Comparison of ENCODE assay signal across 18 cellular contexts in the genomic region with DNA sequence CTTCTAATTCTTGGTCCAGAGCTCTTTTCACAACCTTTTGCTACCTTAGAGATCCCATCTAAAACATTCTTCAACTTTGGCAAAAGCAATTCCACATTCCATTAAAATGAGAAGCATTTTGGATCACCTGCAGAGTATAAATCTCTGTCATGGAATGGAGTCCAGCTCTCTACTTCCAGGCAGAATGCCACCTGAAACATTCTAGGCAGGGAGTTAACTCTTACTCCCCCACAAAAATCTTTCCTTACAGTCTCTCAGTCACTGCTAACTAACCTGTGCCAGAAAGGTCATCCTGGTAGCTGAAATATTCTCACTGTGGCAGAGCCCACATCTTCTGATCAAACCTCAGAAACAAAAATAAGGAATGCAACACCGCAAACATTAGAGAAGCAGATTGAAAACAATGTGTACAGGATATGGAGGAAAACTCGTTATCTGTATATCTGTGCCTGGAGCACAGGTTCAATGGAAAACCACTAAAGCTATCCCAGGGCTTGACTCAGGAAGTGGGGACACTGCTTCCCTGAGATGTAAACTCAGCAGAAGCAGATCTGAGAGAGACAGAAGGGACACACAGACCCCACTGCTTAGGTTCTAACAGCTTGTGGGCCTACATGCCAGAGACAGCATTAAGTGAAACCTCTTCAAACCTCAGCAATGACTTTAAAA.
DNase-seq lines count a peak whose midpoint lies in the region; ATAC-seq and TF ChIP-seq lines count a peak whose summit lies in the region.
"Had no signal": no experiment of that assay in that cellular context is flagged by ENCODE, and none has a peak within 500 bp of the region (broad histone marks: within the 10 kb centered on the region; RNA-seq: fewer than 3 reads in every experiment).

No MANE protein-coding gene starts in this region.

- TF ChIP-seq POLR2A in prostate gland (IDR thresholded peaks at IDR 0.05): no peak

- H3K4me1 Mint-ChIP-seq in endothelial cell (ENCODE audit: unreplicated experiment): peaks cover 56% of the 10 kb centered on the region

- peak overlapping the region; percentile 46 for H3K27ac Mint-ChIP-seq in endothelial cell (ENCODE audit: unreplicated experiment)
- H3K27ac Mint-ChIP-seq: CD4-positive, alpha-beta memory T cell had no signal

- ATAC-seq in HG02884 (IDR thresholded peaks at IDR 0.05; ENCODE audit: unreplicated experiment): no peak

- H3K4me3 ChIP-seq in prostate gland: no peak overlapping the region
- H3K4me3 ChIP-seq: stomach had no signal

- H3K4me1 ChIP-seq in prostate gland (replicated peaks): peaks cover 7% of the 10 kb centered on the region

- H3K9me3 ChIP-seq in prostate gland: no peaks in the 10 kb centered on the region
- H3K9me3 ChIP-seq: stomach had no signal

- intact Hi-C loops in prostate gland (cut with DNase I): no loop called here

- H3K36me3 Mint-ChIP-seq in endothelial cell (ENCODE audit: low read depth, unreplicated experiment): no peaks in the 10 kb centered on the region

- H3K4me3 Mint-ChIP-seq in endothelial cell (ENCODE audit: unreplicated experiment): no peak overlapping the region
- H3K4me3 Mint-ChIP-seq: CD4-positive, alpha-beta memory T cell had no signal

- H3K9me3 Mint-ChIP-seq in endothelial cell (ENCODE audit: unreplicated experiment): no peaks in the 10 kb centered on the region

- WGBS in prostate gland: 38% methylated on average over 2 of the region's 2 CpGs

- no peaks in the 10 kb centered on the region for H3K36me3 ChIP-seq in prostate gland
- H3K36me3 ChIP-seq: stomach had no signal

- no peak for TF ChIP-seq CTCF in endothelial cell (IDR thresholded peaks at IDR 0.05; ENCODE audit: unreplicated experiment)
- TF ChIP-seq CTCF in prostate gland (IDR thresholded peaks at IDR 0.05): no peak

- peaks cover 10% of the 10 kb centered on the region for H3K27me3 Mint-ChIP-seq in endothelial cell (ENCODE audit: unreplicated experiment)
- H3K27me3 Mint-ChIP-seq: CD4-positive, alpha-beta memory T cell had no signal

- no peaks in the 10 kb centered on the region for H3K27me3 ChIP-seq in prostate gland (replicated peaks; ENCODE audit: insufficient read depth)
- H3K27me3 ChIP-seq: stomach had no signal

- DNase-seq in H4 (ENCODE audit: low spot score) (peak; percentile 19), SW480 (ENCODE audit: low spot score) (peak; percentile 42), endothelial cell (ENCODE audit: low spot score) (no peak), prostate gland (ENCODE audit: low spot score) (peak; percentile 25), Kasumi-1 (lab: John Stamatoyannopoulos, UW) (no peak)
- DNase-seq in activated CD4-positive, alpha-beta T cell treated with anti-CD3 and anti-CD28 coated beads, Interleukin-2, amount 50 U/mL, for 48 hours: no peak
- DNase-seq in stimulated activated naive CD4-positive, alpha-beta T cell treated with Interleukin-2 at 50 U/mL for 16 hours (lab: John Stamatoyannopoulos, UW): no peak
- DNase-seq: activated CD4-positive, CD25-positive, alpha-beta regulatory T cell treated with anti-CD3 and anti-CD28 coated beads, Interleukin-2, amount 50 U/mL, for 72 hours; activated effector memory CD4-positive, alpha-beta T cell treated with Interleukin-2 at 50 U/mL for 16 hours; amniotic stem cell; CD4-positive, alpha-beta memory T cell; GOT3; hypothalamus; left cardiac atrium; stimulated activated CD4-positive, alpha-beta T cell treated with anti-CD3 and anti-CD28 coated beads, Interleukin-1b, Interleukin-23, amount 100 ng/mL, for 48 hours; stomach; T-helper 9 cell had no signal

- H3K27ac ChIP-seq in prostate gland: peak overlapping the region; percentile 18 to 29

Comparison
In these comparisons a context has a peak if more than half of its experiments do, and no peak if none do; other contexts are left out.
1. DNase-seq: peak in H4 (single experiment), SW480 (single experiment) and prostate gland (single experiment); none in endothelial cell (single experiment), Kasumi-1 (0 of 2), activated CD4-positive, alpha-beta T cell treated with anti-CD3 and anti-CD28 coated beads, Interleukin-2, amount 50 U/mL, for 48 hours (0 of 2) and stimulated activated naive CD4-positive, alpha-beta T cell treated with Interleukin-2 at 50 U/mL for 16 hours (single experiment).